In genomic region chrX:47568656-47569295, GRCh38 we compare ENCODE assay signal across 9 cellular contexts. TPM values are rescaled to one million over a fixed set of nuclear protein-coding genes. Genes with fewer than 3 reads are reported as not detected.
DNase-seq lines count a peak whose midpoint lies in the region; ATAC-seq, FAIRE-seq and TF ChIP-seq lines count a peak whose summit lies in the region.
"Had no signal": no experiment of that assay in that cellular context is flagged by ENCODE, and none has a peak within 500 bp of the region (broad histone marks: within the 10 kb centered on the region; RNA-seq: fewer than 3 reads in every experiment).

No MANE protein-coding gene starts in this region.

- peak in 1 of 2 donors; percentile 45 for ATAC-seq in CD4-positive, CD25-positive, alpha-beta regulatory T cell (ENCODE audit: low read depth in 2 of 2)
- no peak for ATAC-seq in activated T-helper 17 cell treated with anti-CD3 and anti-CD28 coated beads, Interleukin-2, amount 50 U/mL, for 72 hours (replicated peaks)

- peaks cover 4 to 25% (median 6%) of the 10 kb centered on the region in 4 donors for H3K4me1 Mint-ChIP-seq in CD4-positive, CD25-positive, alpha-beta regulatory T cell
- peaks cover 19% of the 10 kb centered on the region for H3K4me1 Mint-ChIP-seq in activated T-helper 17 cell treated with anti-CD3 and anti-CD28 coated beads, Interleukin-2, amount 50 U/mL, for 72 hours

- H3K36me3 Mint-ChIP-seq in CD4-positive, CD25-positive, alpha-beta regulatory T cell, result peaks cover 28% of the 10 kb centered on the region
- H3K36me3 Mint-ChIP-seq in activated T-helper 17 cell treated with anti-CD3 and anti-CD28 coated beads, Interleukin-2, amount 50 U/mL, for 72 hours (ENCODE audit: low read depth), result peaks cover 91% of the 10 kb centered on the region

- POLR2A ChIA-PET in HEK293T (lab: Yijun Ruan, JAX), result interaction anchor here (0.8 kb wide), 1 partner anchor 13 kb away, joined by 6 read pairs; no protein-coding TSS in a partner anchor

- H3K27ac Mint-ChIP-seq in CD4-positive, CD25-positive, alpha-beta regulatory T cell, result peak overlapping the region in 1 of 3 donors; percentile 76
- H3K27ac Mint-ChIP-seq in activated T-helper 17 cell treated with anti-CD3 and anti-CD28 coated beads, Interleukin-2, amount 50 U/mL, for 72 hours, result no peak overlapping the region

- peak; percentile 7 to 50 (median 34) for DNase-seq in CD4-positive, CD25-positive, alpha-beta regulatory T cell
- peak; percentile 52 for DNase-seq in HEK293T (ENCODE audit: extremely low spot score)
- peak; percentile 37 for DNase-seq in activated naive CD4-positive, alpha-beta T cell treated with anti-CD3 and anti-CD28 coated beads, Interleukin-2, amount 50 U/mL, for 16 hours
- peak; percentile 33 to 39 for DNase-seq in lung microvascular endothelial cell (ENCODE audit: low read depth in 2 of 2)
- DNase-seq in caudate nucleus (lab: John Stamatoyannopoulos, UW), result no peak
- no peak for DNase-seq in activated CD8-positive, alpha-beta memory T cell treated with anti-CD3 and anti-CD28 coated beads, Interleukin-2, amount 50 U/mL, for 48 hours
- no peak for DNase-seq in HTR-8/SVneo (ENCODE audit: insufficient read length, low spot score)

- H3K9me3 Mint-ChIP-seq in CD4-positive, CD25-positive, alpha-beta regulatory T cell, result peaks cover 0 to 1% (median 0%) of the 10 kb centered on the region in 7 donors
- H3K9me3 Mint-ChIP-seq in activated T-helper 17 cell treated with anti-CD3 and anti-CD28 coated beads, Interleukin-2, amount 50 U/mL, for 72 hours, result no peaks in the 10 kb centered on the region

- peaks cover 5% of the 10 kb centered on the region for H3K27me3 Mint-ChIP-seq in CD4-positive, CD25-positive, alpha-beta regulatory T cell
- no peaks in the 10 kb centered on the region for H3K27me3 Mint-ChIP-seq in activated T-helper 17 cell treated with anti-CD3 and anti-CD28 coated beads, Interleukin-2, amount 50 U/mL, for 72 hours

- FAIRE-seq in HTR-8/SVneo (lab: Jason Lieb, UNC), result no peak

- H3K27ac ChIP-seq in CD4-positive, CD25-positive, alpha-beta regulatory T cell (ENCODE audit: insufficient read depth, low read length, poor library complexity, severe bottlenecking), result no peak overlapping the region
- no peak overlapping the region for H3K27ac ChIP-seq in caudate nucleus (ENCODE audit: low read depth, low read length)
- H3K27ac ChIP-seq: SJSA1 had no signal

- CTCF ChIA-PET in HEK293T (lab: Yijun Ruan, JAX), result interaction anchor here (0.6 kb wide), 1 partner anchor 12 kb away, joined by 3 read pairs; no protein-coding TSS in a partner anchor

- H3K4me1 ChIP-seq in CD4-positive, CD25-positive, alpha-beta regulatory T cell (ENCODE audit: control insufficient read depth, insufficient read depth, low read length, poor library complexity, severe bottlenecking), result no peaks in the 10 kb centered on the region

- H3K27me3 ChIP-seq in CD4-positive, CD25-positive, alpha-beta regulatory T cell (ENCODE audit: control insufficient read depth, insufficient read depth, low read length), result no peaks in the 10 kb centered on the region
- H3K27me3 ChIP-seq: SJSA1 had no signal

- no peak overlapping the region for H3K4me3 ChIP-seq in CD4-positive, CD25-positive, alpha-beta regulatory T cell (ENCODE audit: low read depth, low read length)
- H3K4me3 ChIP-seq: SJSA1 had no signal

- peaks cover 30% of the 10 kb centered on the region for H3K36me3 ChIP-seq in CD4-positive, CD25-positive, alpha-beta regulatory T cell (ENCODE audit: control insufficient read depth, insufficient read depth, low read length)

- H3K9me3 ChIP-seq in CD4-positive, CD25-positive, alpha-beta regulatory T cell (ENCODE audit: control insufficient read depth in 2 of 2, low read length in 2 of 2), result no peaks in the 10 kb centered on the region
- H3K9me3 ChIP-seq: SJSA1 had no signal

- H3K4me3 Mint-ChIP-seq in CD4-positive, CD25-positive, alpha-beta regulatory T cell, result peak overlapping the region in 2 of 4 donors; percentile 10 to 87
- no peak overlapping the region for H3K4me3 Mint-ChIP-seq in activated T-helper 17 cell treated with anti-CD3 and anti-CD28 coated beads, Interleukin-2, amount 50 U/mL, for 72 hours

TF ChIP-seq in HEK293T, 16 proteins besides CTCF, POLR2A, EP300 and RAD21:
- no peak for TF ChIP-seq ELF4 (IDR thresholded peaks at IDR 0.05)
- no peak for TF ChIP-seq ZNF384 (IDR thresholded peaks at IDR 0.05)
- no peak for TF ChIP-seq SP1 (IDR thresholded peaks at IDR 0.05)
- no peak for TF ChIP-seq ARNT (IDR thresholded peaks at IDR 0.05)
TF ChIP-seq in HEK293T: peak in this region for 0.

RNA-seq across cellular contexts. Expression of gene ARAF, which starts 7.8 kb away (rescaled TPM):
- 128 TPM for total RNA-seq in CD4-positive, CD25-positive, alpha-beta regulatory T cell
- polyA plus RNA-seq in CD4-positive, CD25-positive, alpha-beta regulatory T cell, result 10 to 100 TPM; 56.4 to 68.7 (median 64.0) TPM
- total RNA-seq in lung microvascular endothelial cell, result 7.4 and 12.9 TPM in 2 replicates
- total RNA-seq in activated T-helper 17 cell treated with anti-CD3 and anti-CD28 coated beads, Interleukin-2, amount 50 U/mL, for 72 hours, result 10 to 100 TPM; 74.8 to 75.5 TPM

RNA-seq across cellular contexts. Expression of gene TIMP1, which starts 13.5 kb away (rescaled TPM):
- total RNA-seq in CD4-positive, CD25-positive, alpha-beta regulatory T cell, result 31.8 TPM
- polyA plus RNA-seq in CD4-positive, CD25-positive, alpha-beta regulatory T cell, result 100 to 1,000 TPM in 3 of 4 donors, 10 to 100 TPM in 1; 65.2 to 133 (median 112) TPM
- total RNA-seq in lung microvascular endothelial cell, result 74.8 and 80.8 TPM in 2 replicates
- 100 to 1,000 TPM in 1 of 2 donors, 10 to 100 TPM in 1; 56.1 to 302 TPM for total RNA-seq in activated T-helper 17 cell treated with anti-CD3 and anti-CD28 coated beads, Interleukin-2, amount 50 U/mL, for 72 hours

RNA-seq across cellular contexts. Expression of gene SYN1, which starts 50.9 kb away (rescaled TPM):
- total RNA-seq in CD4-positive, CD25-positive, alpha-beta regulatory T cell, result not detected
- polyA plus RNA-seq in CD4-positive, CD25-positive, alpha-beta regulatory T cell, result under 1 TPM in 2 of 4 donors, not detected in 2; 0.18 to 0.34 TPM
- under 0.01 TPM in 1 of 2 replicates, not detected in the other for total RNA-seq in lung microvascular endothelial cell
- 1 to 10 TPM; 1.0 to 4.3 TPM for total RNA-seq in activated T-helper 17 cell treated with anti-CD3 and anti-CD28 coated beads, Interleukin-2, amount 50 U/mL, for 72 hours

Comparison
In these comparisons a context has a peak if more than half of its experiments do, and no peak if none do; other contexts are left out.
1. DNase-seq: peak in CD4-positive, CD25-positive, alpha-beta regulatory T cell (3 of 3), HEK293T (single experiment), activated naive CD4-positive, alpha-beta T cell treated with anti-CD3 and anti-CD28 coated beads, Interleukin-2, amount 50 U/mL, for 16 hours (single experiment) and lung microvascular endothelial cell (2 of 2); none in caudate nucleus (0 of 61), activated CD8-positive, alpha-beta memory T cell treated with anti-CD3 and anti-CD28 coated beads, Interleukin-2, amount 50 U/mL, for 48 hours (single experiment) and HTR-8/SVneo (single experiment).